21 cellular contexts compared by ENCODE assay signal in genomic region chr5:68028131-68028727, GRCh38.
DNase-seq lines count a peak whose midpoint lies in the region; ATAC-seq and TF ChIP-seq lines count a peak whose summit lies in the region.
"Had no signal": no experiment of that assay in that cellular context is flagged by ENCODE, and none has a peak within 500 bp of the region (broad histone marks: within the 10 kb centered on the region; RNA-seq: fewer than 3 reads in every experiment).

No MANE protein-coding gene starts in this region.

- no peaks in the 10 kb centered on the region for H3K27me3 ChIP-seq in rectal smooth muscle tissue (ENCODE audit: control insufficient read depth, insufficient read depth, low read length)
- H3K27me3 ChIP-seq: cardiac muscle cell had no signal

- ATAC-seq in left ventricle myocardium superior (peak; percentile 16), Right ventricle myocardium inferior (no peak), GM21528 (IDR thresholded peaks at IDR 0.05; ENCODE audit: low FRiP score, unreplicated experiment) (no peak), HG02852 (IDR thresholded peaks at IDR 0.05; ENCODE audit: unreplicated experiment) (no peak)
- ATAC-seq: HCT116; naive thymus-derived CD4-positive, alpha-beta T cell had no signal

- TF ChIP-seq CTCF in fibroblast of the aortic adventitia (IDR thresholded peaks at IDR 0.05; ENCODE audit: insufficient read depth, low read length), result no peak

- no peak overlapping the region for H3K9ac ChIP-seq in rectal smooth muscle tissue (ENCODE audit: low read length)

- DNase-seq in left ventricle myocardium superior (no peak), Right ventricle myocardium inferior (ENCODE audit: missing footprints) (no peak), fibroblast of the aortic adventitia (ENCODE audit: low read depth) (peak; percentile 65), DMS 273 treated with DMSO at 0.1 percent for 48 hours (lab: John Stamatoyannopoulos, UW) (no peak), NOMO-1 (lab: John Stamatoyannopoulos, UW; ENCODE audit: unreplicated experiment in 2 of 2) (no peak)
- DNase-seq: activated CD4-positive, alpha-beta T cell treated with anti-CD3 and anti-CD28 coated beads, Interleukin-2, amount 50 U/mL, for 48 hours; activated T-cell treated with anti-CD3 and anti-CD28 coated beads, Interleukin-2, amount 50 U/mL, for 24 hours; effector memory CD4-positive, alpha-beta T cell; KBM-7; left ventricle myocardium inferior; naive thymus-derived CD4-positive, alpha-beta T cell; NCI-H1092; NCI-H774; psoas muscle had no signal

- no peaks in the 10 kb centered on the region for H3K36me3 ChIP-seq in rectal smooth muscle tissue (ENCODE audit: control insufficient read depth, insufficient read depth, low read length)
- H3K36me3 ChIP-seq: cardiac muscle cell, left ventricle myocardium inferior had no signal

- H3K4me3 ChIP-seq in fibroblast of the aortic adventitia (ENCODE audit: low read depth, low read length), result no peak overlapping the region
- no peak overlapping the region for H3K4me3 ChIP-seq in rectal smooth muscle tissue (ENCODE audit: low read length)
- H3K4me3 ChIP-seq: cardiac muscle cell, left ventricle myocardium inferior, psoas muscle had no signal

- H3K27ac ChIP-seq in rectal smooth muscle tissue (ENCODE audit: low read depth, low read length), result peak overlapping the region; percentile 70
- H3K27ac ChIP-seq: 22Rv1, C4-2B, cardiac muscle cell, psoas muscle had no signal

- intact Hi-C loops in left ventricle myocardium superior (cut with micrococcal nuclease) (no loop called here), Right ventricle myocardium inferior (cut with DNase I) (loop anchor here (10.0 kb wide), 1 partner anchor 333 kb away; no protein-coding TSS in a partner anchor)

- H3K4me1 ChIP-seq in rectal smooth muscle tissue (ENCODE audit: control insufficient read depth, insufficient read depth, low read length), result peaks cover 22% of the 10 kb centered on the region
